14 cellular contexts compared by ENCODE assay signal in the genomic region with DNA sequence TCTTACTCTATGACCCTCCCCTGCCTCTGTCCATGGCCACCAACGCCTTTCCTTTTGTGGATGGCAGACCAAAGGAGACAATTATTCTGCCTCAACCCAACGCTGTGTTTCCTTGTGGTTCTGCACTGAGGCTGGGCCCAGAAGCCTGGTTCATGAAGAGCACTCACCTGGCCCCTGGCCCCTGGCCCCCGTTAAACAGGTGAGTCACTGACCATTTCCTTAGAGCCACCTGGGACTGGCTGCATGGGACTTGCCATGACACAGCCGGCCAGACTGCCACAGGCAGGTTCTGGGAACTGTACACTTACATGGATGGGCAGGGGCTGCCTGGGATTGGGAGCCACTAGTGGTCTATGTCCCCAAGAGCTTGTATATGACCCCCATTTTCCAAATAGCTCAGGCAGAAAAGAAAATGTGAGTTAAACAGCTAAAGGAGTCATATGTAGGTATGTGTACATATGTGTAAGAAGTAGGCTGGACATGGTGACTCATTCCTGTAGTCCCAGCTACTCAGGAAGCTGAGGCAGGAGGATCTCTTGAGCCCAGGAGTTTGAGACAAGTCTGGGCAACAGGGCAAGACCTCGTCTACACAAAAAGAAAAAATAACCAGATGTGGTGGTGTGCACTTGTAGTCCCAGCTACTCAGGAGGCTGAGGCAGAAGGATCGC.
DNase-seq lines count a peak whose midpoint lies in the region; ATAC-seq and TF ChIP-seq lines count a peak whose summit lies in the region.
"Had no signal": no experiment of that assay in that cellular context is flagged by ENCODE, and none has a peak within 500 bp of the region (broad histone marks: within the 10 kb centered on the region; RNA-seq: fewer than 3 reads in every experiment).

No MANE protein-coding gene starts in this region.

- DNase-seq in activated naive CD4-positive, alpha-beta T cell treated with anti-CD3 and anti-CD28 coated beads, Interleukin-2, amount 50 U/mL, for 16 hours = peak; percentile 20
- no peak for DNase-seq in activated naive CD4-positive, alpha-beta T cell (lab: John Stamatoyannopoulos, UW)
- DNase-seq in M059J (ENCODE audit: low read depth) (peak; percentile 24), mammary epithelial cell (peak; percentile 82), mesenchymal stem cell (peak; percentile 59), hepatic stellate cell (ENCODE audit: low spot score) (no peak), cerebellum (ENCODE audit: low spot score) (no peak)
- DNase-seq: activated CD8-positive, alpha-beta memory T cell treated with anti-CD3 and anti-CD28 coated beads, Interleukin-2, amount 50 U/mL, for 48 hours; glutamatergic neuron; NCI-H1417; NCI-H446 treated with DMSO at 0.1 percent for 48 hours; SK-N-SH; testis had no signal

- H3K79me2 ChIP-seq in mammary epithelial cell (ENCODE audit: insufficient read depth, low read length) = no peaks in the 10 kb centered on the region

- H3K4me2 ChIP-seq in mammary epithelial cell (ENCODE audit: insufficient read depth, low read depth, low read length) = peak overlapping the region; percentile 48
- H3K4me2 ChIP-seq in mesenchymal stem cell (ENCODE audit: low read length, poor library complexity, severe bottlenecking) = no peak overlapping the region
- H3K4me2 ChIP-seq: SK-N-SH had no signal

- intact Hi-C loops in mammary epithelial cell (cut with micrococcal nuclease) = no loop called here

- no peak overlapping the region for H3K14ac ChIP-seq in mesenchymal stem cell (ENCODE audit: low read length in 2 of 2)

- 62% methylated on average over 6 of the region's 6 CpGs for WGBS in mammary epithelial cell (ENCODE audit: low coverage, missing lambda C conversion rate)
- 92% methylated on average over 6 of the region's 6 CpGs for WGBS in mesenchymal stem cell

- no peak overlapping the region for H2BK15ac ChIP-seq in mesenchymal stem cell (ENCODE audit: low read depth, poor library complexity, severe bottlenecking)

- no peak overlapping the region for H3K4me3 ChIP-seq in mammary epithelial cell (replicated peaks in 1 of 3; ENCODE audit: insufficient read depth in 1 of 3, low read depth in 2 of 3, low read length in 3 of 3)
- no peak overlapping the region for H3K4me3 ChIP-seq in mesenchymal stem cell (ENCODE audit: insufficient read depth in 1 of 2, low read depth in 1 of 2, low read length in 2 of 2)
- H3K4me3 ChIP-seq: testis had no signal

- H2BK120ac ChIP-seq in mesenchymal stem cell (ENCODE audit: low read depth, low read length) = no peak overlapping the region

- H4K91ac ChIP-seq in mesenchymal stem cell (ENCODE audit: low read length) = no peak overlapping the region

- peak overlapping the region; percentile 50 for H2AFZ ChIP-seq in mammary epithelial cell (ENCODE audit: low read depth, low read length)
- no peak overlapping the region for H2AFZ ChIP-seq in mesenchymal stem cell (ENCODE audit: low read depth, low read length)

- no peak for TF ChIP-seq CTCF in mammary epithelial cell (conservative IDR thresholded peaks at IDR 0.05 in 1 of 2, IDR thresholded peaks at IDR 0.05 in 1 of 2; ENCODE audit: extremely low read depth in 1 of 2, insufficient read depth in 1 of 2, low read depth in 1 of 2, low read length in 2 of 2)

- H3K36me3 ChIP-seq in mammary epithelial cell (ENCODE audit: insufficient read depth, low read length) (no peaks in the 10 kb centered on the region), mesenchymal stem cell (ENCODE audit: control insufficient read depth in 1 of 2, insufficient read depth in 2 of 2, low read depth in 1 of 2, low read length in 2 of 2) (peaks cover 0 to 20% of the 10 kb centered on the region in 2 experiments)

- no peak overlapping the region for H2BK12ac ChIP-seq in mesenchymal stem cell (ENCODE audit: low read length in 2 of 2)

- H3K9me3 ChIP-seq in mammary epithelial cell (replicated peaks; ENCODE audit: insufficient read depth, low read length) = no peaks in the 10 kb centered on the region
- no peaks in the 10 kb centered on the region for H3K9me3 ChIP-seq in mesenchymal stem cell (ENCODE audit: control insufficient read depth, low read length)
- H3K9me3 ChIP-seq: SK-N-SH, testis had no signal

- no peak overlapping the region for H2BK5ac ChIP-seq in mesenchymal stem cell (ENCODE audit: low read depth, low read length, poor library complexity, severe bottlenecking)

- dilution Hi-C loops in mammary epithelial cell (cut with HindIII; ENCODE audit: low sequenced_read_pairs) = no loop called here

- CTCF ChIA-PET in mammary epithelial cell (lab: Charles Lee; ENCODE audit: low non-redundant PET) = interaction anchor here (0.6 kb wide), 1 partner anchor 178 kb away, joined by 4 read pairs; no protein-coding TSS in a partner anchor

- H3K4me1 ChIP-seq in mammary epithelial cell (ENCODE audit: insufficient read depth, low read length) (peaks cover 44% of the 10 kb centered on the region), mesenchymal stem cell (ENCODE audit: control insufficient read depth, insufficient read depth, low read depth, low read length) (peaks cover 4% of the 10 kb centered on the region)
- H3K4me1 ChIP-seq: testis had no signal

- H4K8ac ChIP-seq in mesenchymal stem cell (ENCODE audit: low read length) = no peak overlapping the region

- ATAC-seq in GM21423 (IDR thresholded peaks at IDR 0.05; ENCODE audit: unreplicated experiment) = no peak

- H3K79me1 ChIP-seq in mesenchymal stem cell (replicated peaks; ENCODE audit: low read length, poor library complexity, severe bottlenecking) = peaks cover 16% of the 10 kb centered on the region

- H3K23ac ChIP-seq in mesenchymal stem cell (ENCODE audit: low read length in 2 of 2) = no peak overlapping the region

- in situ Hi-C loops in mammary epithelial cell (cut with MboI; ENCODE audit: low sequenced_read_pairs in 2 of 2) = loop anchor here in 1 of 2 donors (25.0 kb wide), 2 partner anchors 91 to 391 kb away; no protein-coding TSS in a partner anchor

- H3K27me3 ChIP-seq in mammary epithelial cell (ENCODE audit: insufficient read depth, low read length) (no peaks in the 10 kb centered on the region), mesenchymal stem cell (ENCODE audit: control insufficient read depth in 1 of 2, insufficient read depth in 1 of 2, low read length in 2 of 2) (no peaks in the 10 kb centered on the region)
- H3K27me3 ChIP-seq: testis had no signal

- H3K18ac ChIP-seq in mesenchymal stem cell (ENCODE audit: low read depth in 1 of 2, low read length in 2 of 2) = no peak overlapping the region

- H3K9ac ChIP-seq in mammary epithelial cell (ENCODE audit: insufficient read depth, low read length) (no peak overlapping the region), mesenchymal stem cell (ENCODE audit: low read length) (no peak overlapping the region)
- H3K9ac ChIP-seq: SK-N-SH had no signal

- H4K20me1 ChIP-seq in mammary epithelial cell (ENCODE audit: insufficient read depth, low read length) = no peaks in the 10 kb centered on the region

- H3K27ac ChIP-seq in mammary epithelial cell (ENCODE audit: insufficient read depth, low read depth, low read length) (peak overlapping the region; percentile 40), mesenchymal stem cell (ENCODE audit: low read length, poor library complexity, severe bottlenecking) (no peak overlapping the region)
- H3K27ac ChIP-seq: testis had no signal

- no peak overlapping the region for H2AK5ac ChIP-seq in mesenchymal stem cell (ENCODE audit: low read length, severe bottlenecking)

- no peak overlapping the region for H3K4ac ChIP-seq in mesenchymal stem cell (ENCODE audit: low read depth in 1 of 2, low read length in 2 of 2)

- no TSS peak for BruUV-seq in mammary epithelial cell (replicated peaks; lab: Mats Ljungman, UMichigan)

Comparison
In these comparisons a context has a peak if more than half of its experiments do, and no peak if none do; other contexts are left out.
1. DNase-seq: peak in activated naive CD4-positive, alpha-beta T cell treated with anti-CD3 and anti-CD28 coated beads, Interleukin-2, amount 50 U/mL, for 16 hours (single experiment), M059J (single experiment), mammary epithelial cell (single experiment) and mesenchymal stem cell (single experiment); none in activated naive CD4-positive, alpha-beta T cell (0 of 4), hepatic stellate cell (single experiment) and cerebellum (single experiment).